Comparison of ENCODE assay signal across 8 cellular contexts in genomic region chr2:179440642-179441251, GRCh38.
DNase-seq lines count a peak whose midpoint lies in the region; ATAC-seq and TF ChIP-seq lines count a peak whose summit lies in the region.

No MANE protein-coding gene starts in this region.

- no peaks in the 10 kb centered on the region for H3F3A ChIP-seq in PC-3 (ENCODE audit: low read length, unreplicated experiment)

- H3K4me1 Mint-ChIP-seq in activated CD8-positive, alpha-beta T cell treated with anti-CD3 and anti-CD28 coated beads for 36 hours (ENCODE audit: low read depth) = no peaks in the 10 kb centered on the region
- no peaks in the 10 kb centered on the region for H3K4me1 Mint-ChIP-seq in activated CD8-positive, alpha-beta T cell treated with anti-CD3 and anti-CD28 coated beads, Interleukin-2, amount 10 ng/mL, durations not matched to agents 7 days and 5 days (ENCODE audit: low read depth)
- no peaks in the 10 kb centered on the region for H3K4me1 Mint-ChIP-seq in stimulated activated naive B cell treated with anti-CD40 and anti-IgM and Interleukin-4, amounts not matched to agents 10 μg/mL and 1 μg/mL and 100 μg/mL, for 72 hours

- no peak overlapping the region for H3K4me2 ChIP-seq in PC-3 (ENCODE audit: low read length)

- POLR2A ChIA-PET in activated CD8-positive, alpha-beta T cell treated with anti-CD3 and anti-CD28 coated beads for 36 hours (lab: Charles Lee) = no interaction called here
- POLR2A ChIA-PET in activated CD8-positive, alpha-beta T cell treated with anti-CD3 and anti-CD28 coated beads, Interleukin-2, amount 10 ng/mL, durations not matched to agents 7 days and 5 days (lab: Charles Lee) = no interaction called here
- POLR2A ChIA-PET in PC-3 (lab: Charles Lee; ENCODE audit: unreplicated experiment) = no interaction called here

- H3K27ac Mint-ChIP-seq in activated CD8-positive, alpha-beta T cell treated with anti-CD3 and anti-CD28 coated beads for 36 hours = no peak overlapping the region
- no peak overlapping the region for H3K27ac Mint-ChIP-seq in activated CD8-positive, alpha-beta T cell treated with anti-CD3 and anti-CD28 coated beads, Interleukin-2, amount 10 ng/mL, durations not matched to agents 7 days and 5 days
- no peak overlapping the region for H3K27ac Mint-ChIP-seq in stimulated activated naive B cell treated with anti-CD40 and anti-IgM and Interleukin-4, amounts not matched to agents 10 μg/mL and 1 μg/mL and 100 μg/mL, for 72 hours

- H3K4me1 ChIP-seq in PC-3 (ENCODE audit: insufficient read depth, low read length) = peaks cover 4% of the 10 kb centered on the region

- no peak overlapping the region for H2AFZ ChIP-seq in PC-3 (ENCODE audit: low read length)

- TF ChIP-seq CTCF in activated CD8-positive, alpha-beta T cell treated with anti-CD3 and anti-CD28 coated beads for 36 hours (IDR thresholded peaks at IDR 0.05) = peak; percentile 58
- TF ChIP-seq CTCF in PC-3 (conservative IDR thresholded peaks at IDR 0.05; ENCODE audit: low read depth, low read length) (peak; percentile 84), fibroblast of mammary gland (conservative IDR thresholded peaks at IDR 0.05; ENCODE audit: control insufficient read depth, insufficient read depth, low read depth, low read length) (peak; percentile 69), lower leg skin (IDR thresholded peaks at IDR 0.05) (no peak)

- no peaks in the 10 kb centered on the region for H3K9me2 ChIP-seq in PC-3 (replicated peaks; ENCODE audit: low read length)

- no peaks in the 10 kb centered on the region for H3K9me3 Mint-ChIP-seq in activated CD8-positive, alpha-beta T cell treated with anti-CD3 and anti-CD28 coated beads for 36 hours
- no peaks in the 10 kb centered on the region for H3K9me3 Mint-ChIP-seq in activated CD8-positive, alpha-beta T cell treated with anti-CD3 and anti-CD28 coated beads, Interleukin-2, amount 10 ng/mL, durations not matched to agents 7 days and 5 days (ENCODE audit: insufficient read depth)
- no peaks in the 10 kb centered on the region for H3K9me3 Mint-ChIP-seq in stimulated activated naive B cell treated with anti-CD40 and anti-IgM and Interleukin-4, amounts not matched to agents 10 μg/mL and 1 μg/mL and 100 μg/mL, for 72 hours

- no peak overlapping the region for H3K27ac ChIP-seq in PC-3 (ENCODE audit: low read length)

- H4K20me1 ChIP-seq in PC-3 (ENCODE audit: low read length) = no peaks in the 10 kb centered on the region

- no peak overlapping the region for H3K9ac ChIP-seq in PC-3 (ENCODE audit: low read length)

- H3K4me3 ChIP-seq in PC-3 (ENCODE audit: low read length) (no peak overlapping the region), fibroblast of mammary gland (ENCODE audit: control insufficient read depth, low read depth, low read length) (no peak overlapping the region), lower leg skin (ENCODE audit: low read depth, poor library complexity, severe bottlenecking) (no peak overlapping the region)

- CTCF ChIA-PET in activated CD8-positive, alpha-beta T cell treated with anti-CD3 and anti-CD28 coated beads for 36 hours (lab: Charles Lee) = interaction anchor here (0.7 to 3.8 kb wide), 8 partner anchors 8 to 228 kb away, joined by 3 to 16 read pairs (median 4); no protein-coding TSS in a partner anchor
- CTCF ChIA-PET in activated CD8-positive, alpha-beta T cell treated with anti-CD3 and anti-CD28 coated beads, Interleukin-2, amount 10 ng/mL, durations not matched to agents 7 days and 5 days (lab: Charles Lee) = interaction anchor here (0.7 to 2.5 kb wide), 8 partner anchors 15 to 679 kb away, joined by 3 to 9 read pairs (median 4); no protein-coding TSS in a partner anchor
- CTCF ChIA-PET in PC-3 (lab: Charles Lee) = no interaction called here

- H3K9me3 ChIP-seq in PC-3 (ENCODE audit: low read length) = no peaks in the 10 kb centered on the region

- ATAC-seq in activated CD8-positive, alpha-beta T cell treated with anti-CD3 and anti-CD28 coated beads for 36 hours = no peak
- no peak for ATAC-seq in activated CD8-positive, alpha-beta T cell treated with anti-CD3 and anti-CD28 coated beads, Interleukin-2, amount 10 ng/mL, durations not matched to agents 7 days and 5 days
- ATAC-seq in HG02981 (IDR thresholded peaks at IDR 0.05; ENCODE audit: unreplicated experiment) (peak; percentile 54), PC-3 (peak; percentile 27; the same call in 1 of the 2 replicates)
- peak; percentile 56 to 58 for ATAC-seq in stimulated activated naive B cell treated with anti-CD40 and anti-IgM and Interleukin-4, amounts not matched to agents 10 μg/mL and 1 μg/mL and 100 μg/mL, for 72 hours (replicated peaks)

- H3K27me3 ChIP-seq in PC-3 (ENCODE audit: low read length) = no peaks in the 10 kb centered on the region

- intact Hi-C loops in activated CD8-positive, alpha-beta T cell treated with anti-CD3 and anti-CD28 coated beads for 36 hours (cut with micrococcal nuclease) = loop anchor here (2.0 kb wide), 1 partner anchor 222 kb away; no protein-coding TSS in a partner anchor
- intact Hi-C loops in PC-3 (cut with micrococcal nuclease) (loop anchor here (5.0 kb wide), 1 partner anchor 312 kb away; no protein-coding TSS in a partner anchor), lower leg skin (cut with DNase I; ENCODE audit: low total_unique reads) (no loop called here)

- no peak for TF ChIP-seq POLR2A in lower leg skin (IDR thresholded peaks at IDR 0.05)

- no TSS peak for BruUV-seq in PC-3 (replicated peaks; lab: Mats Ljungman, UMichigan)

- H3K4me3 Mint-ChIP-seq in activated CD8-positive, alpha-beta T cell treated with anti-CD3 and anti-CD28 coated beads for 36 hours = no peak overlapping the region
- no peak overlapping the region for H3K4me3 Mint-ChIP-seq in activated CD8-positive, alpha-beta T cell treated with anti-CD3 and anti-CD28 coated beads, Interleukin-2, amount 10 ng/mL, durations not matched to agents 7 days and 5 days
- no peak overlapping the region for H3K4me3 Mint-ChIP-seq in stimulated activated naive B cell treated with anti-CD40 and anti-IgM and Interleukin-4, amounts not matched to agents 10 μg/mL and 1 μg/mL and 100 μg/mL, for 72 hours

- no peaks in the 10 kb centered on the region for H3K36me3 Mint-ChIP-seq in activated CD8-positive, alpha-beta T cell treated with anti-CD3 and anti-CD28 coated beads for 36 hours (ENCODE audit: low read depth)
- no peaks in the 10 kb centered on the region for H3K36me3 Mint-ChIP-seq in activated CD8-positive, alpha-beta T cell treated with anti-CD3 and anti-CD28 coated beads, Interleukin-2, amount 10 ng/mL, durations not matched to agents 7 days and 5 days (ENCODE audit: low read depth)
- H3K36me3 Mint-ChIP-seq in stimulated activated naive B cell treated with anti-CD40 and anti-IgM and Interleukin-4, amounts not matched to agents 10 μg/mL and 1 μg/mL and 100 μg/mL, for 72 hours = no peaks in the 10 kb centered on the region

- no peak for DNase-seq in activated CD8-positive, alpha-beta T cell treated with anti-CD3 and anti-CD28 coated beads for 36 hours
- DNase-seq in activated CD8-positive, alpha-beta T cell treated with anti-CD3 and anti-CD28 coated beads, Interleukin-2, amount 10 ng/mL, durations not matched to agents 7 days and 5 days = no peak
- DNase-seq in PC-3 (peak; percentile 76), fibroblast of mammary gland (ENCODE audit: low read depth) (peak; percentile 60), lower leg skin (ENCODE audit: low spot score in 2 of 2) (no peak)
- no peak for DNase-seq in stimulated activated naive B cell treated with anti-CD40 and anti-IgM and Interleukin-4, amounts not matched to agents 10 μg/mL and 1 μg/mL and 100 μg/mL, for 72 hours
- DNase-seq in activated T-cell treated with anti-CD3 and anti-CD28 coated beads, Interleukin-2, amount 50 U/mL, for 48 hours = no peak

- H3K27me3 Mint-ChIP-seq in activated CD8-positive, alpha-beta T cell treated with anti-CD3 and anti-CD28 coated beads for 36 hours = peaks cover 11% of the 10 kb centered on the region
- H3K27me3 Mint-ChIP-seq in activated CD8-positive, alpha-beta T cell treated with anti-CD3 and anti-CD28 coated beads, Interleukin-2, amount 10 ng/mL, durations not matched to agents 7 days and 5 days (ENCODE audit: low read depth) = peaks cover 25% of the 10 kb centered on the region
- peaks cover 21 to 27% of the 10 kb centered on the region in 2 donors for H3K27me3 Mint-ChIP-seq in stimulated activated naive B cell treated with anti-CD40 and anti-IgM and Interleukin-4, amounts not matched to agents 10 μg/mL and 1 μg/mL and 100 μg/mL, for 72 hours

- no peaks in the 10 kb centered on the region for H3K36me3 ChIP-seq in PC-3 (ENCODE audit: low read depth, low read length)

- 88 to 91% methylated on average over 5 of the region's 5 CpGs for WGBS in lower leg skin, 2 donors

- H3K79me2 ChIP-seq in PC-3 (ENCODE audit: low read length) = no peaks in the 10 kb centered on the region

Comparison
In these comparisons a context has a peak if more than half of its experiments do, and no peak if none do; other contexts are left out.
1. ATAC-seq: peak in HG02981 (single experiment), PC-3 (single experiment) and stimulated activated naive B cell treated with anti-CD40 and anti-IgM and Interleukin-4, amounts not matched to agents 10 μg/mL and 1 μg/mL and 100 μg/mL, for 72 hours (2 of 2); none in activated CD8-positive, alpha-beta T cell treated with anti-CD3 and anti-CD28 coated beads for 36 hours (single experiment) and activated CD8-positive, alpha-beta T cell treated with anti-CD3 and anti-CD28 coated beads, Interleukin-2, amount 10 ng/mL, durations not matched to agents 7 days and 5 days (single experiment).
2. DNase-seq: peak in PC-3 (single experiment) and fibroblast of mammary gland (single experiment); none in activated CD8-positive, alpha-beta T cell treated with anti-CD3 and anti-CD28 coated beads for 36 hours (single experiment), activated CD8-positive, alpha-beta T cell treated with anti-CD3 and anti-CD28 coated beads, Interleukin-2, amount 10 ng/mL, durations not matched to agents 7 days and 5 days (single experiment), stimulated activated naive B cell treated with anti-CD40 and anti-IgM and Interleukin-4, amounts not matched to agents 10 μg/mL and 1 μg/mL and 100 μg/mL, for 72 hours (single experiment), activated T-cell treated with anti-CD3 and anti-CD28 coated beads, Interleukin-2, amount 50 U/mL, for 48 hours (0 of 2) and lower leg skin (0 of 2).
3. CTCF ChIP-seq: peak in activated CD8-positive, alpha-beta T cell treated with anti-CD3 and anti-CD28 coated beads for 36 hours (single experiment), PC-3 (single experiment) and fibroblast of mammary gland (single experiment); none in lower leg skin (0 of 3).